In genomic region chr7:92586403-92586802, GRCh38 we compare ENCODE assay signal across 12 cellular contexts. TPM values are rescaled to one million over a fixed set of nuclear protein-coding genes. Genes with fewer than 3 reads are reported as not detected.
DNase-seq lines count a peak whose midpoint lies in the region; ATAC-seq, FAIRE-seq and TF ChIP-seq lines count a peak whose summit lies in the region.
"Had no signal": no experiment of that assay in that cellular context is flagged by ENCODE, and none has a peak within 500 bp of the region (broad histone marks: within the 10 kb centered on the region; RNA-seq: fewer than 3 reads in every experiment).

No MANE protein-coding gene starts in this region.

- H3K4me1 ChIP-seq in DOHH2 (ENCODE audit: control insufficient read depth, low read length) (peaks cover 47% of the 10 kb centered on the region), pancreas (peaks cover 31 to 43% (median 32%) of the 10 kb centered on the region in 3 donors)

- H3F3A ChIP-seq in DOHH2 (ENCODE audit: control insufficient read depth, insufficient read depth): no peaks in the 10 kb centered on the region

- peaks cover 34% of the 10 kb centered on the region for H4K20me1 ChIP-seq in DOHH2 (ENCODE audit: control insufficient read depth, insufficient read depth, low read depth, low read length)

- peak overlapping the region; percentile 3; the same call in 1 of the 2 replicates for H3K4me2 ChIP-seq in DOHH2 (ENCODE audit: low read length)

- in situ Hi-C loops in ACHN (cut with HindIII; ENCODE audit: low pct_ligation_motif_present, low pct_unique_long_range_greater_than_20kb, low sequenced_read_pairs): no loop called here

- DNase-seq in ACHN (peak; percentile 55), fibroblast of the aortic adventitia (ENCODE audit: low read depth) (peak; percentile 52), NCI-H446 (lab: John Stamatoyannopoulos, UW) (no peak), lower leg skin (ENCODE audit: low spot score in 2 of 2) (no peak), pancreas (no peak)
- DNase-seq: activated naive CD4-positive, alpha-beta T cell treated with Interleukin-2 at 50 U/mL for 16 hours; DMS79; NCI-H748 treated with DMSO at 0.1 percent for 48 hours had no signal

- H3K27ac ChIP-seq in DOHH2 (ENCODE audit: low read depth, low read length) (no peak overlapping the region), pancreas (peak overlapping the region in 1 of 4 donors; percentile 9)

- no peak for TF ChIP-seq POLR2A in lower leg skin (IDR thresholded peaks at IDR 0.05)

- H3K4me3 ChIP-seq in DOHH2 (ENCODE audit: low read length) (no peak overlapping the region), WI38 (ENCODE audit: low read depth, low read length) (peak overlapping the region; percentile 16; the same call in 1 of the 2 replicates), fibroblast of the aortic adventitia (ENCODE audit: low read depth, low read length) (no peak overlapping the region), lower leg skin (ENCODE audit: low read depth, poor library complexity, severe bottlenecking) (no peak overlapping the region), pancreas (no peak overlapping the region)
- H3K4me3 ChIP-seq: lung had no signal

- ATAC-seq in GM21825 (IDR thresholded peaks at IDR 0.05; ENCODE audit: unreplicated experiment): no peak
- ATAC-seq in pancreas: no peak

- H3K9me3 ChIP-seq in DOHH2 (ENCODE audit: control insufficient read depth, insufficient read depth, low read length) (no peaks in the 10 kb centered on the region), pancreas (no peaks in the 10 kb centered on the region)

- peaks cover 70% of the 10 kb centered on the region for H3K36me3 ChIP-seq in DOHH2 (ENCODE audit: control insufficient read depth, low read length)
- no peaks in the 10 kb centered on the region for H3K36me3 ChIP-seq in pancreas

- TF ChIP-seq CTCF in DOHH2 (IDR thresholded peaks at IDR 0.05; ENCODE audit: low read depth, low read length, poor library complexity, severe bottlenecking) (no peak), WI38 (IDR thresholded peaks at IDR 0.05; ENCODE audit: low read depth, low read length) (no peak), fibroblast of the aortic adventitia (IDR thresholded peaks at IDR 0.05; ENCODE audit: insufficient read depth, low read length) (no peak), lower leg skin (IDR thresholded peaks at IDR 0.05) (no peak), pancreas (IDR thresholded peaks at IDR 0.05) (no peak)

- H3K27me3 ChIP-seq in DOHH2 (ENCODE audit: control insufficient read depth, low read length): no peaks in the 10 kb centered on the region
- no peaks in the 10 kb centered on the region for H3K27me3 ChIP-seq in pancreas

- peaks cover 88% of the 10 kb centered on the region for H3K79me2 ChIP-seq in DOHH2 (ENCODE audit: control insufficient read depth, low read length)

- FAIRE-seq in pancreas (lab: Jason Lieb, UNC): no peak

- intact Hi-C loops in lower leg skin (cut with DNase I; ENCODE audit: low total_unique reads) (no loop called here), pancreas (cut with DNase I) (no loop called here)

- no peaks in the 10 kb centered on the region for H3K9me2 ChIP-seq in DOHH2 (replicated peaks; ENCODE audit: control insufficient read depth, low read length)

RNA-seq across cellular contexts. Expression of gene FAM133B, which starts 3.8 kb away (rescaled TPM):
- total RNA-seq in fibroblast of the aortic adventitia (ENCODE audit: low replicate concordance): 20.0 and 31.6 TPM in 2 replicates
- total RNA-seq in lower leg skin: 10 to 100 TPM; 11.4 to 40.0 (median 14.2) TPM
- 10 to 100 TPM in 4 of 6 donors, 1 to 10 TPM in 2; 8.0 to 12.1 (median 10.4) TPM for total RNA-seq in pancreas
- polyA plus RNA-seq in pancreas: 10 to 100 TPM; 16.1 to 21.6 TPM

RNA-seq across cellular contexts. Expression of gene RBM48, which starts 57.8 kb away (rescaled TPM):
- total RNA-seq in fibroblast of the aortic adventitia (ENCODE audit: low replicate concordance) (1.6 and 12.3 TPM in 2 replicates), lower leg skin (10 to 100 TPM in 3 of 4 donors, 1 to 10 TPM in 1; 7.5 to 16.4 (median 12.4) TPM), pancreas (1 to 10 TPM; 4.4 to 8.3 (median 5.1) TPM)
- polyA plus RNA-seq in pancreas: 1 to 10 TPM; 2.7 to 6.0 TPM

RNA-seq across cellular contexts. Expression of gene PEX1, which starts 58.1 kb away (rescaled TPM):
- total RNA-seq in fibroblast of the aortic adventitia (ENCODE audit: low replicate concordance): 7.5 and 22.3 TPM in 2 replicates
- total RNA-seq in lower leg skin: 10 to 100 TPM; 16.2 to 21.5 (median 19.7) TPM
- 10 to 100 TPM in 3 of 6 donors, 1 to 10 TPM in 3; 7.6 to 11.9 (median 10.5) TPM for total RNA-seq in pancreas
- polyA plus RNA-seq in pancreas: 10 to 100 TPM in 1 of 2 donors, 1 to 10 TPM in 1; 9.1 to 20.8 TPM

Comparison
In these comparisons a context has a peak if more than half of its experiments do, and no peak if none do; other contexts are left out.
1. DNase-seq: peak in ACHN (single experiment) and fibroblast of the aortic adventitia (single experiment); none in NCI-H446 (0 of 2), lower leg skin (0 of 2) and pancreas (0 of 6).